ENCODE assay signal across 24 cellular contexts in the genomic region with DNA sequence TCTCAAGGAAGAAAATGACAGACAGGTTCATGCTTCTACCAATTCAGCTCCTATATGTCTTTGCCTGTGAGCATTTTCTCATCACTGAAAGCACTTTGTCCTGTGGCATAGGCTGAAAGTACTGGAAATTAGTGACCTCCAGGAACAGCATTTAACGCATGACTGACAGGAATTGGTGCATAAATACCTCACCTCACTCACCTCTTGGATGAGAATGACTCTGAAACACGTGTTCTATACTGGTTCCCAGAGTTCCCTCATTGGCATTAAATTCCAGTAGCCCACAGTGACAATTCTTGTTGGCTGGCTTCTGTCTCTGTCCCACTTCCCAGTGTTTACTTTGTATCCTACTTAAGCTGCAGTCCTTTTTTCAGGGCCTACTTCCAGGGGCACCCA.
A peak's percentile ranks its signal among the peaks of the same experiment; 100 is the strongest.
DNase-seq lines count a peak whose midpoint lies in the region; ATAC-seq, FAIRE-seq and TF ChIP-seq lines count a peak whose summit lies in the region.
"Had no signal": no experiment of that assay in that cellular context is flagged by ENCODE, and none has a peak within 500 bp of the region (broad histone marks: within the 10 kb centered on the region; RNA-seq: fewer than 3 reads in every experiment).

No MANE protein-coding gene starts in this region.

- no peak for DNase-seq in HepG2 (ENCODE audit: low spot score)
- no peak for DNase-seq in right lobe of liver
- DNase-seq in epithelial cell of proximal tubule (ENCODE audit: low read depth) = peak; percentile 61
- DNase-seq in nephron progenitor cell = no peak
- DNase-seq in activated naive CD4-positive, alpha-beta T cell treated with anti-CD3 and anti-CD28 coated beads for 36 hours = no peak
- DNase-seq in RPMI8226 = no peak
- DNase-seq: BE2C; DMS 273 treated with DMSO at 0.1 percent for 48 hours; HCEC 1CT; Karpas-422; NCI-H1694; NCI-H2081; NCI-H2171; NCI-H345; NCI-H524; NCI-H774; NK-92 treated with Interleukin-12 subunit alpha and Interleukin-12 subunit beta, amount 100 ng/mL, for 24 hours; SW 1271 had no signal

- in situ Hi-C loops in HepG2 (cut with HindIII; ENCODE audit: extremely low pct_ligation_motif_present, low pct_unique_long_range_greater_than_20kb) = no loop called here

- BruUV-seq in HepG2 (replicated peaks; lab: Mats Ljungman, UMichigan) = no TSS peak

- no peak for TF ChIP-seq CTCF in HepG2 (CRISPR knock-in tag; IDR thresholded peaks at IDR 0.05)
- TF ChIP-seq CTCF in right lobe of liver (IDR thresholded peaks at IDR 0.05) = no peak
- no peak for TF ChIP-seq CTCF in epithelial cell of proximal tubule (conservative IDR thresholded peaks at IDR 0.05; ENCODE audit: low read depth, low read length)
- TF ChIP-seq CTCF in nephron progenitor cell (IDR thresholded peaks at IDR 0.05) = no peak

- H2AFZ ChIP-seq in HepG2 (ENCODE audit: low read length) = peak overlapping the region; percentile 36

- H3K27ac ChIP-seq in HepG2 (ENCODE audit: extremely low read length, insufficient read depth, low read length) (peak overlapping the region; percentile 32), right lobe of liver (no peak overlapping the region)

- WGBS in HepG2 (ENCODE audit: low lambda C conversion rate) = 30% methylated on average over 2 of the region's 2 CpGs
- WGBS in right lobe of liver (ENCODE audit: insufficient coverage, low coverage, low lambda C conversion rate, missing lambda C conversion rate) = 55% methylated on average over 2 of the region's 2 CpGs

- H3K4me2 ChIP-seq in HepG2 (ENCODE audit: low read depth, low read length) = peak overlapping the region; percentile 49
- H3K4me2 ChIP-seq: GM23338 had no signal

- H3K4me3 ChIP-seq in HepG2 (replicated peaks in 1 of 3; ENCODE audit: insufficient read depth in 1 of 3, low read depth in 2 of 3, low read length in 3 of 3) (peak overlapping the region in 1 of 3 experiments; percentile 1; a peak in 1 of 6 replicates), right lobe of liver (no peak overlapping the region), epithelial cell of proximal tubule (ENCODE audit: low read depth, low read length) (no peak overlapping the region)
- H3K4me3 ChIP-seq: A549, GM23338 had no signal

- peaks cover 5% of the 10 kb centered on the region for H3K27me3 Mint-ChIP-seq in nephron progenitor cell (ENCODE audit: low read depth, poor library complexity)
- peaks cover 18% of the 10 kb centered on the region for H3K27me3 Mint-ChIP-seq in activated naive CD4-positive, alpha-beta T cell treated with anti-CD3 and anti-CD28 coated beads for 36 hours (ENCODE audit: low read depth)

- H3K9me3 ChIP-seq in HepG2 (ENCODE audit: low read length) (no peaks in the 10 kb centered on the region), right lobe of liver (no peaks in the 10 kb centered on the region)
- H3K9me3 ChIP-seq: A549, BE2C had no signal

- peak overlapping the region; percentile 11 for H3K27ac Mint-ChIP-seq in nephron progenitor cell
- no peak overlapping the region for H3K27ac Mint-ChIP-seq in activated naive CD4-positive, alpha-beta T cell treated with anti-CD3 and anti-CD28 coated beads for 36 hours
- H3K27ac Mint-ChIP-seq: GM23338, IgD-negative memory B cell had no signal

- no peaks in the 10 kb centered on the region for H4K20me1 ChIP-seq in HepG2 (ENCODE audit: insufficient read depth, low read length)

- H3K36me3 ChIP-seq in HepG2 (replicated peaks in 1 of 2; ENCODE audit: control insufficient read depth in 1 of 2, insufficient read depth in 2 of 2, low read length in 2 of 2) = no peaks in the 10 kb centered on the region
- no peaks in the 10 kb centered on the region for H3K36me3 ChIP-seq in right lobe of liver
- H3K36me3 ChIP-seq: BE2C had no signal

- no peaks in the 10 kb centered on the region for H3K9me3 Mint-ChIP-seq in nephron progenitor cell
- H3K9me3 Mint-ChIP-seq in activated naive CD4-positive, alpha-beta T cell treated with anti-CD3 and anti-CD28 coated beads for 36 hours = peaks cover 1% of the 10 kb centered on the region
- H3K9me3 Mint-ChIP-seq: GM23338 had no signal

- H3K9ac ChIP-seq in HepG2 (ENCODE audit: insufficient read depth, low read depth, low read length) = peak overlapping the region; percentile 27; the same call in 1 of the 2 replicates

- no peaks in the 10 kb centered on the region for H3K36me3 Mint-ChIP-seq in nephron progenitor cell (ENCODE audit: low read depth)
- no peaks in the 10 kb centered on the region for H3K36me3 Mint-ChIP-seq in activated naive CD4-positive, alpha-beta T cell treated with anti-CD3 and anti-CD28 coated beads for 36 hours (ENCODE audit: low read depth)

- peaks cover 19% of the 10 kb centered on the region for H3K4me1 Mint-ChIP-seq in nephron progenitor cell
- no peaks in the 10 kb centered on the region for H3K4me1 Mint-ChIP-seq in activated naive CD4-positive, alpha-beta T cell treated with anti-CD3 and anti-CD28 coated beads for 36 hours (ENCODE audit: low read depth)
- H3K4me1 Mint-ChIP-seq: IgD-negative memory B cell had no signal

- no peak overlapping the region for H3K4me3 Mint-ChIP-seq in nephron progenitor cell
- no peak overlapping the region for H3K4me3 Mint-ChIP-seq in activated naive CD4-positive, alpha-beta T cell treated with anti-CD3 and anti-CD28 coated beads for 36 hours
- H3K4me3 Mint-ChIP-seq: GM23338, IgD-negative memory B cell had no signal

- CTCF ChIA-PET in HepG2 (lab: Yijun Ruan, JAX; ENCODE audit: low intra/inter-chr PET ratio, low total read pairs) = no interaction called here
- CTCF ChIA-PET in activated naive CD4-positive, alpha-beta T cell treated with anti-CD3 and anti-CD28 coated beads for 36 hours (lab: Charles Lee) = interaction anchor here (1.1 to 1.5 kb wide), 3 partner anchors 13 to 98 kb away, joined by 3 to 4 read pairs (median 3); no protein-coding TSS in a partner anchor

- H3K27me3 ChIP-seq in HepG2 (ENCODE audit: control insufficient read depth in 1 of 2, insufficient read depth in 2 of 2, low read length in 2 of 2) = no peaks in the 10 kb centered on the region
- H3K27me3 ChIP-seq in right lobe of liver = no peaks in the 10 kb centered on the region
- H3K27me3 ChIP-seq: BE2C had no signal

- TF ChIP-seq POLR2A in HepG2 (IDR thresholded peaks at IDR 0.05; ENCODE audit: insufficient read depth in 1 of 2, low read depth in 2 of 2, low read length in 2 of 2) = no peak
- no peak for TF ChIP-seq POLR2A in right lobe of liver (IDR thresholded peaks at IDR 0.05)

- no peaks in the 10 kb centered on the region for H3K79me2 ChIP-seq in HepG2 (ENCODE audit: insufficient read depth, low read length)

- H3K4me1 ChIP-seq in HepG2 (ENCODE audit: insufficient read depth, low read length) (peaks cover 52% of the 10 kb centered on the region), right lobe of liver (peaks cover 0 to 5% (median 0%) of the 10 kb centered on the region in 4 donors)
- H3K4me1 ChIP-seq: BE2C had no signal

- intact Hi-C loops in HepG2 (cut with micrococcal nuclease; ENCODE audit: unreplicated experiment) (loop anchor here (2.0 to 5.0 kb wide), 2 partner anchors 29 to 46 kb away; no protein-coding TSS in a partner anchor), right lobe of liver (cut with DNase I) (no loop called here)
- intact Hi-C loops in activated naive CD4-positive, alpha-beta T cell treated with anti-CD3 and anti-CD28 coated beads for 36 hours (cut with micrococcal nuclease) = no loop called here

- TF ChIP-seq RAD21 in HepG2 (CRISPR knock-in tag; IDR thresholded peaks at IDR 0.05) = no peak

- ATAC-seq in HepG2 = no peak; the same call in 1 of the 3 replicates
- ATAC-seq in right lobe of liver = no peak
- no peak for ATAC-seq in GM21526 (IDR thresholded peaks at IDR 0.05; ENCODE audit: low FRiP score, unreplicated experiment)
- ATAC-seq: GM23338 had no signal

- POLR2A ChIA-PET in HepG2 (lab: Yijun Ruan, JAX) = interaction anchor here (1.7 to 2.4 kb wide), 2 partner anchors 10 to 29 kb away, joined by 5 to 8 read pairs; no protein-coding TSS in a partner anchor

- no peak for TF ChIP-seq EP300 in HepG2 (IDR thresholded peaks at IDR 0.05; ENCODE audit: low read depth in 2 of 2, low read length in 2 of 2)
- no peak for TF ChIP-seq EP300 in HepG2 (CRISPR knock-in tag; IDR thresholded peaks at IDR 0.05; ENCODE audit: borderline replicate concordance)

- FAIRE-seq in HepG2 (lab: Jason Lieb, UNC) = peak; percentile 28
- FAIRE-seq: A549, GM12891, HTR-8/SVneo had no signal

TF ChIP-seq in HepG2, 621 proteins besides CTCF, POLR2A, EP300 and RAD21:
- TF ChIP-seq FOXA1 (IDR thresholded peaks at IDR 0.05) = no peak
- TF ChIP-seq FOXA1 (CRISPR knock-in tag; IDR thresholded peaks at IDR 0.05) = peak; percentile 55
- no peak for TF ChIP-seq ATF6 (CRISPR knock-in tag; conservative IDR thresholded peaks at IDR 0.05)
- TF ChIP-seq FOXA3 (CRISPR knock-in tag; IDR thresholded peaks at IDR 0.05) = 0 out of 2 replicates have a peak, but pooled peaks have one; percentile 14
TF ChIP-seq in HepG2: peak in this region for 2.
